29 cellular contexts compared by ENCODE assay signal in genomic region chr4:184953971-184954370, GRCh38.
"Had no signal": no experiment of that assay in that cellular context is flagged by ENCODE, and none has a peak within 500 bp of the region (broad histone marks: within the 10 kb centered on the region; RNA-seq: fewer than 3 reads in every experiment).

No MANE protein-coding gene starts in this region.

- DNase-seq: activated CD4-positive, alpha-beta T cell treated with anti-CD3 and anti-CD28 coated beads for 36 hours; activated CD4-positive, alpha-beta T cell treated with anti-CD3 and anti-CD28 coated beads, Interleukin-2, amount 10 ng/mL, durations not matched to agents 7 days and 5 days; activated CD4-positive, alpha-beta T cell treated with anti-CD3 and anti-CD28 coated beads, Interleukin-2, amount 50 U/mL, for 48 hours; activated CD8-positive, alpha-beta memory T cell treated with anti-CD3 and anti-CD28 coated beads, Interleukin-2, amount 50 U/mL, for 4 hours; activated CD8-positive, alpha-beta T cell treated with anti-CD3 and anti-CD28 coated beads, Interleukin-2, amount 10 ng/mL, durations not matched to agents 7 days and 5 days; activated gamma-delta T cell treated with Interleukin-2 at 50 U/mL for 16 hours; activated naive CD4-positive, alpha-beta T cell treated with anti-CD3 and anti-CD28 coated beads for 36 hours; activated T-cell treated with anti-CD3 and anti-CD28 coated beads for 4 hours; activated T-cell treated with anti-CD3 and anti-CD28 coated beads, Interleukin-2, amount 50 U/mL, for 4 hours; adrenal gland; body of pancreas; Karpas-422; KBM-7; MG63; NCI-H1048; NCI-H1436 treated with DMSO at 0.1 percent for 48 hours; NCI-H1694 treated with DMSO at 0.1 percent for 48 hours; NCI-H2029; NCI-H345; NCI-H524 treated with DMSO at 0.1 percent for 48 hours; Peyer's patch; SJCRH30; T1000 had no signal

- H3K4me3 Mint-ChIP-seq: activated CD4-positive, alpha-beta T cell treated with anti-CD3 and anti-CD28 coated beads for 36 hours; activated CD4-positive, alpha-beta T cell treated with anti-CD3 and anti-CD28 coated beads, Interleukin-2, amount 10 ng/mL, durations not matched to agents 7 days and 5 days; activated CD8-positive, alpha-beta T cell treated with anti-CD3 and anti-CD28 coated beads, Interleukin-2, amount 10 ng/mL, durations not matched to agents 7 days and 5 days; activated naive CD4-positive, alpha-beta T cell treated with anti-CD3 and anti-CD28 coated beads for 36 hours; activated T-cell treated with anti-CD3 and anti-CD28 coated beads, Interleukin-2, amount 50 U/mL, for 4 hours; activated T-helper 1 cell treated with anti-CD3 and anti-CD28 coated beads, Interleukin-12 subunit alpha, Interleukin-12 subunit beta, Interleukin-2, Interleukin-4 antibody, amounts not matched to agents 30 ng/mL and 10 ng/mL and 1 ng/mL, durations not matched to agents 14 hours and 24 hours and 36 hours had no signal

- H3K9me3 ChIP-seq: adrenal gland, body of pancreas, breast epithelium, MG63, Peyer's patch, SJCRH30 had no signal

- H3K4me3 ChIP-seq: adrenal gland, body of pancreas, breast epithelium, MG63, Peyer's patch, SJCRH30, SK-N-MC had no signal

- H3K27me3 ChIP-seq: body of pancreas, breast epithelium, MG63, Peyer's patch, SJCRH30 had no signal

- H3K36me3 Mint-ChIP-seq: activated naive CD4-positive, alpha-beta T cell treated with anti-CD3 and anti-CD28 coated beads, Interleukin-2, amount 50 U/mL, for 72 hours had no signal

- ATAC-seq: activated CD4-positive, alpha-beta T cell treated with anti-CD3 and anti-CD28 coated beads for 36 hours; activated CD8-positive, alpha-beta T cell treated with anti-CD3 and anti-CD28 coated beads, Interleukin-2, amount 10 ng/mL, durations not matched to agents 7 days and 5 days; activated naive CD4-positive, alpha-beta T cell treated with anti-CD3 and anti-CD28 coated beads, Interleukin-2, amount 50 U/mL, for 72 hours; activated T-cell treated with anti-CD3 and anti-CD28 coated beads, Interleukin-2, amount 50 U/mL, for 4 hours; body of pancreas; Right ventricle myocardium inferior had no signal

- H3K27ac ChIP-seq: adrenal gland, body of pancreas, breast epithelium, Peyer's patch, RWPE1, SJCRH30, SK-N-MC had no signal

- H3K9me3 Mint-ChIP-seq: activated CD4-positive, alpha-beta T cell treated with anti-CD3 and anti-CD28 coated beads, Interleukin-2, amount 10 ng/mL, durations not matched to agents 7 days and 5 days; activated naive CD4-positive, alpha-beta T cell treated with anti-CD3 and anti-CD28 coated beads for 36 hours; activated naive CD4-positive, alpha-beta T cell treated with anti-CD3 and anti-CD28 coated beads, Interleukin-2, amount 50 U/mL, for 72 hours; activated T-cell treated with anti-CD3 and anti-CD28 coated beads, Interleukin-2, amount 50 U/mL, for 4 hours; activated T-helper 1 cell treated with anti-CD3 and anti-CD28 coated beads, Interleukin-12 subunit alpha, Interleukin-12 subunit beta, Interleukin-2, Interleukin-4 antibody, amounts not matched to agents 30 ng/mL and 10 ng/mL and 1 ng/mL, durations not matched to agents 14 hours and 24 hours and 36 hours had no signal

- H3K36me3 ChIP-seq: adrenal gland, breast epithelium, MG63, Peyer's patch, SJCRH30 had no signal

- H3K4me1 ChIP-seq: adrenal gland, body of pancreas, breast epithelium, Peyer's patch, SJCRH30 had no signal

- H3K4me1 Mint-ChIP-seq: activated CD4-positive, alpha-beta T cell treated with anti-CD3 and anti-CD28 coated beads for 36 hours had no signal

- H3K27ac Mint-ChIP-seq: activated CD4-positive, alpha-beta T cell treated with anti-CD3 and anti-CD28 coated beads for 36 hours; activated CD4-positive, alpha-beta T cell treated with anti-CD3 and anti-CD28 coated beads, Interleukin-2, amount 10 ng/mL, durations not matched to agents 7 days and 5 days; activated CD8-positive, alpha-beta T cell treated with anti-CD3 and anti-CD28 coated beads, Interleukin-2, amount 10 ng/mL, durations not matched to agents 7 days and 5 days; activated naive CD4-positive, alpha-beta T cell treated with anti-CD3 and anti-CD28 coated beads for 36 hours; activated naive CD4-positive, alpha-beta T cell treated with anti-CD3 and anti-CD28 coated beads, Interleukin-2, amount 50 U/mL, for 72 hours; activated T-helper 1 cell treated with anti-CD3 and anti-CD28 coated beads, Interleukin-12 subunit alpha, Interleukin-12 subunit beta, Interleukin-2, Interleukin-4 antibody, amounts not matched to agents 30 ng/mL and 10 ng/mL and 1 ng/mL, durations not matched to agents 14 hours and 24 hours and 36 hours had no signal
